In genomic region chr5:104909803-104910202, GRCh38 we compare ENCODE assay signal across 21 cellular contexts.
DNase-seq lines count a peak whose midpoint lies in the region; ATAC-seq and TF ChIP-seq lines count a peak whose summit lies in the region.
"Had no signal": no experiment of that assay in that cellular context is flagged by ENCODE, and none has a peak within 500 bp of the region (broad histone marks: within the 10 kb centered on the region; RNA-seq: fewer than 3 reads in every experiment).

No MANE protein-coding gene starts in this region.

- H3F3A ChIP-seq in PC-3 (ENCODE audit: low read length, unreplicated experiment), result peaks cover 14% of the 10 kb centered on the region

- no peaks in the 10 kb centered on the region for H3K9me2 ChIP-seq in PC-3 (replicated peaks; ENCODE audit: low read length)

- intact Hi-C loops in PC-3 (cut with micrococcal nuclease), result loop anchor here (1.0 to 10.0 kb wide), 8 partner anchors 89 to 1105 kb away; no protein-coding TSS in a partner anchor

- no peaks in the 10 kb centered on the region for H3K27me3 Mint-ChIP-seq in osteocyte (ENCODE audit: unreplicated experiment)
- H3K27me3 Mint-ChIP-seq: CD4-positive, alpha-beta memory T cell had no signal

- H3K9ac ChIP-seq in PC-3 (ENCODE audit: low read length), result peak overlapping the region; percentile 67
- H3K9ac ChIP-seq: BLaER1 treated with 17β-estradiol and CSF1 and Interleukin-3, amounts not matched to agents 10 nM and 100 nM had no signal

- no peaks in the 10 kb centered on the region for H3K36me3 Mint-ChIP-seq in osteocyte (ENCODE audit: unreplicated experiment)
- H3K36me3 Mint-ChIP-seq: CD4-positive, alpha-beta memory T cell had no signal

- peaks cover 32% of the 10 kb centered on the region for H3K4me1 Mint-ChIP-seq in osteocyte (ENCODE audit: unreplicated experiment)
- H3K4me1 Mint-ChIP-seq: CD4-positive, alpha-beta memory T cell had no signal

- peak overlapping the region; percentile 90 for H3K27ac ChIP-seq in PC-3 (ENCODE audit: low read length)
- H3K27ac ChIP-seq: BLaER1 treated with 17β-estradiol and CSF1 and Interleukin-3, amounts not matched to agents 10 nM and 100 nM; SK-N-MC had no signal

- no peaks in the 10 kb centered on the region for H3K9me3 Mint-ChIP-seq in osteocyte (ENCODE audit: unreplicated experiment)

- DNase-seq in ELR (ENCODE audit: low read depth), result peak; percentile 5
- peak; percentile 71 for DNase-seq in PC-3
- peak; percentile 12 for DNase-seq in choroid plexus epithelial cell (ENCODE audit: low read depth)
- DNase-seq in osteocyte (ENCODE audit: extremely low spot score, unreplicated experiment), result no peak
- no peak for DNase-seq in NCI-H187 (lab: John Stamatoyannopoulos, UW)
- DNase-seq: ACHN; CD4-positive, alpha-beta memory T cell; DND-41; H7; NCI-H1092; NCI-H1436; NCI-H2029 treated with DMSO at 0.1 percent for 48 hours; NCI-H226; NCI-H510A treated with DMSO at 0.1 percent for 48 hours; NCI-H82; Right ventricle myocardium superior had no signal

- no peaks in the 10 kb centered on the region for H3K27me3 ChIP-seq in PC-3 (ENCODE audit: low read length)
- H3K27me3 ChIP-seq: BLaER1 treated with 17β-estradiol and CSF1 and Interleukin-3, amounts not matched to agents 10 nM and 100 nM had no signal

- BruUV-seq in PC-3 (replicated peaks; lab: Mats Ljungman, UMichigan), result no TSS peak

- H3K36me3 ChIP-seq in PC-3 (ENCODE audit: low read depth, low read length), result no peaks in the 10 kb centered on the region
- H3K36me3 ChIP-seq: BLaER1 treated with 17β-estradiol and CSF1 and Interleukin-3, amounts not matched to agents 10 nM and 100 nM had no signal

- no peak for TF ChIP-seq CTCF in PC-3 (conservative IDR thresholded peaks at IDR 0.05; ENCODE audit: low read depth, low read length)
- TF ChIP-seq CTCF in choroid plexus epithelial cell (conservative IDR thresholded peaks at IDR 0.05; ENCODE audit: low read depth, low read length), result no peak
- TF ChIP-seq CTCF in osteocyte (IDR thresholded peaks at IDR 0.05), result no peak

- H2AFZ ChIP-seq in PC-3 (ENCODE audit: low read length), result peak overlapping the region; percentile 66

- peak overlapping the region; percentile 46 for H3K27ac Mint-ChIP-seq in osteocyte (ENCODE audit: unreplicated experiment)
- H3K27ac Mint-ChIP-seq: CD4-positive, alpha-beta memory T cell had no signal

- no peak overlapping the region for H3K4me3 Mint-ChIP-seq in osteocyte (ENCODE audit: unreplicated experiment)

- H4K20me1 ChIP-seq in PC-3 (ENCODE audit: low read length), result no peaks in the 10 kb centered on the region
- H4K20me1 ChIP-seq: BLaER1 treated with 17β-estradiol and CSF1 and Interleukin-3, amounts not matched to agents 10 nM and 100 nM had no signal

- peak overlapping the region; percentile 78 for H3K4me2 ChIP-seq in PC-3 (ENCODE audit: low read length)
- H3K4me2 ChIP-seq: BLaER1 treated with 17β-estradiol and CSF1 and Interleukin-3, amounts not matched to agents 10 nM and 100 nM had no signal

- H3K79me2 ChIP-seq in PC-3 (ENCODE audit: low read length), result no peaks in the 10 kb centered on the region

- peaks cover 49% of the 10 kb centered on the region for H3K4me1 ChIP-seq in PC-3 (ENCODE audit: insufficient read depth, low read length)
- H3K4me1 ChIP-seq: BLaER1 treated with 17β-estradiol and CSF1 and Interleukin-3, amounts not matched to agents 10 nM and 100 nM had no signal

- H3K4me3 ChIP-seq in PC-3 (ENCODE audit: low read length) (peak overlapping the region; percentile 56), choroid plexus epithelial cell (ENCODE audit: low read depth, low read length) (no peak overlapping the region)
- H3K4me3 ChIP-seq: BLaER1 treated with 17β-estradiol and CSF1 and Interleukin-3, amounts not matched to agents 10 nM and 100 nM; K562; SK-N-MC had no signal

- POLR2A ChIA-PET in PC-3 (lab: Charles Lee; ENCODE audit: unreplicated experiment), result no interaction called here

- peak; percentile 32 for ATAC-seq in PC-3
- ATAC-seq in HG02759 (IDR thresholded peaks at IDR 0.05; ENCODE audit: unreplicated experiment), result no peak
- ATAC-seq in GM21723 (IDR thresholded peaks at IDR 0.05; ENCODE audit: unreplicated experiment), result no peak
- ATAC-seq: K562 had no signal

- H3K9me3 ChIP-seq in PC-3 (ENCODE audit: low read length), result no peaks in the 10 kb centered on the region
- H3K9me3 ChIP-seq: BLaER1 treated with 17β-estradiol and CSF1 and Interleukin-3, amounts not matched to agents 10 nM and 100 nM had no signal

- CTCF ChIA-PET in PC-3 (lab: Charles Lee), result no interaction called here

Comparison
In these comparisons a context has a peak if more than half of its experiments do, and no peak if none do; other contexts are left out.
1. DNase-seq: peak in ELR (single experiment), PC-3 (single experiment) and choroid plexus epithelial cell (single experiment); none in osteocyte (single experiment) and NCI-H187 (0 of 2).